8 cellular contexts compared by ENCODE assay signal in the genomic region with DNA sequence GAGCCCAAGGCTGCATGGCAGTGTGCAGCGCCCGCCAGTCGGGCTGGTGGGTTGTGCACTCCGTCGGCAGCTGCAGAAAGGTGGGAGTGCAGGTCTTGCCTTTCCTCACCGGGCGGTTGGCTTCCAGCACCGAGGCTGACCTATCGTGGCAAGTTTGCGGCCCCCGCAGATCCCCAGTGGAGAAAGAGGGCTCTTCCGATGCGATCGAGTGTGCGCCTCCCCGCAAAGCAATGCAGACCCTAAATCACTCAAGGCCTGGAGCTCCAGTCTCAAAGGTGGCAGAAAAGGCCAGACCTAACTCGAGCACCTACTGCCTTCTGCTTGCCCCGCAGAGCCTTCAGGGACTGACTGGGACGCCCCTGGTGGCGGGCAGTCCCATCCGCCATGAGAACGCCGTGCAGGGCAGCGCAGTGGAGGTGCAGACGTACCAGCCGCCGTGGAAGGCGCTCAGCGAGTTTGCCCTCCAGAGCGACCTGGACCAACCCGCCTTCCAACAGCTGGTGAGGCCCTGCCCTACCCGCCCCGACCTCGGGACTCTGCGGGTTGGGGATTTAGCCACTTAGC. TPM values are rescaled to one million over a fixed set of nuclear protein-coding genes. Genes with fewer than 3 reads are reported as not detected.
DNase-seq lines count a peak whose midpoint lies in the region; ATAC-seq lines count a peak whose summit lies in the region.

No MANE protein-coding gene starts in this region.

- peak; percentile 32 to 41 for ATAC-seq in left cardiac atrium
- no peak for ATAC-seq in GM18858 (IDR thresholded peaks at IDR 0.05; ENCODE audit: unreplicated experiment)
- ATAC-seq in GM18511 (IDR thresholded peaks at IDR 0.05; ENCODE audit: unreplicated experiment): no peak

- intact Hi-C loops in left cardiac atrium (cut with DNase I): no loop called here

- DNase-seq in activated gamma-delta T cell (lab: John Stamatoyannopoulos, UW) (peak; percentile 19), activated gamma-delta T cell treated with Interleukin-2 at 50 U/mL for 16 hours (no peak), left cardiac atrium (no peak), foreskin melanocyte (no peak)
- peak; percentile 81 for DNase-seq in activated CD8-positive, alpha-beta memory T cell treated with anti-CD3 and anti-CD28 coated beads for 24 hours
- peak; percentile 71 for DNase-seq in stimulated activated CD4-positive, alpha-beta T cell treated with anti-CD3 and anti-CD28 coated beads, Interleukin-15, amount 100 ng/mL, for 24 hours

RNA-seq across cellular contexts. Expression of a gene that starts 4.3 kb away (rescaled TPM):
- total RNA-seq in left cardiac atrium: not detected

RNA-seq across cellular contexts. Expression of a gene that starts 29.6 kb away (rescaled TPM):
- total RNA-seq in left cardiac atrium: 100 to 1,000 TPM; 265 to 268 TPM

Comparison
In these comparisons a context has a peak if more than half of its experiments do, and no peak if none do; other contexts are left out.
1. DNase-seq: peak in activated gamma-delta T cell (single experiment), activated CD8-positive, alpha-beta memory T cell treated with anti-CD3 and anti-CD28 coated beads for 24 hours (single experiment) and stimulated activated CD4-positive, alpha-beta T cell treated with anti-CD3 and anti-CD28 coated beads, Interleukin-15, amount 100 ng/mL, for 24 hours (single experiment); none in activated gamma-delta T cell treated with Interleukin-2 at 50 U/mL for 16 hours (single experiment), left cardiac atrium (single experiment) and foreskin melanocyte (single experiment).
2. ATAC-seq: peak in left cardiac atrium (2 of 2); none in GM18858 (single experiment) and GM18511 (single experiment).